19 cellular contexts compared by ENCODE assay signal in genomic region chr17:6072157-6072556, GRCh38. TPM values are rescaled to one million over a fixed set of nuclear protein-coding genes. Genes with fewer than 3 reads are reported as not detected.
A peak's percentile ranks its signal among the peaks of the same experiment; 100 is the strongest.
DNase-seq lines count a peak whose midpoint lies in the region; ATAC-seq and TF ChIP-seq lines count a peak whose summit lies in the region.
"Had no signal": no experiment of that assay in that cellular context is flagged by ENCODE, and none has a peak within 500 bp of the region (broad histone marks: within the 10 kb centered on the region; RNA-seq: fewer than 3 reads in every experiment).

No MANE protein-coding gene starts in this region.

- peaks cover 51% of the 10 kb centered on the region for H3K4me1 ChIP-seq in SJCRH30

- H3K9me3 ChIP-seq in SJCRH30 (replicated peaks): no peaks in the 10 kb centered on the region

- ATAC-seq in activated CD4-positive, CD25-positive, alpha-beta regulatory T cell treated with anti-CD3 and anti-CD28 coated beads, Interleukin-2, amount 50 U/mL, for 24 hours: no peak
- no peak for ATAC-seq in GM21825 (IDR thresholded peaks at IDR 0.05; ENCODE audit: unreplicated experiment)
- ATAC-seq: activated CD8-positive, alpha-beta T cell treated with anti-CD3 and anti-CD28 coated beads, Interleukin-2, amount 10 ng/mL, durations not matched to agents 7 days and 5 days; activated T-cell treated with anti-CD3 and anti-CD28 coated beads, Interleukin-2, amount 50 U/mL, for 72 hours; K562; naive thymus-derived CD4-positive, alpha-beta T cell; stimulated activated naive CD8-positive, alpha-beta T cell treated with anti-CD3 and anti-CD28 coated beads, Interleukin-15, amount 100 ng/mL, for 72 hours had no signal

- TF ChIP-seq CTCF in fibroblast of mammary gland (conservative IDR thresholded peaks at IDR 0.05; ENCODE audit: control insufficient read depth, insufficient read depth, low read depth, low read length): no peak

- H3K4me3 ChIP-seq in SJCRH30: peak overlapping the region; percentile 86
- no peak overlapping the region for H3K4me3 ChIP-seq in fibroblast of mammary gland (ENCODE audit: control insufficient read depth, low read depth, low read length)
- H3K4me3 ChIP-seq in skeletal muscle cell (ENCODE audit: low read depth, low read length): peak overlapping the region; percentile 7
- H3K4me3 ChIP-seq: cardiac muscle cell, K562 had no signal

- DNase-seq in EL: peak; percentile 47
- no peak for DNase-seq in SJCRH30
- DNase-seq in fibroblast of mammary gland (ENCODE audit: low read depth): peak; percentile 8
- DNase-seq in skeletal muscle cell (ENCODE audit: low read depth): no peak
- DNase-seq in NCI-H1436 treated with DMSO at 0.1 percent for 48 hours (lab: John Stamatoyannopoulos, UW): no peak
- no peak for DNase-seq in NCI-H748 treated with DMSO at 0.1 percent for 48 hours (lab: John Stamatoyannopoulos, UW)
- DNase-seq: activated CD8-positive, alpha-beta T cell treated with anti-CD3 and anti-CD28 coated beads, Interleukin-2, amount 10 ng/mL, durations not matched to agents 7 days and 5 days; activated naive CD8-positive, alpha-beta T cell treated with anti-CD3 and anti-CD28 coated beads for 36 hours; activated T-cell treated with anti-CD3 and anti-CD28 coated beads, Interleukin-2, amount 50 U/mL, for 72 hours; effector CD4-positive, alpha-beta T cell; foreskin melanocyte; naive thymus-derived CD4-positive, alpha-beta T cell; NCI-H1092 treated with DMSO at 0.1 percent for 48 hours; NCI-H69; stimulated activated naive CD8-positive, alpha-beta T cell treated with anti-CD3 and anti-CD28 coated beads, Interleukin-15, amount 100 ng/mL, for 72 hours had no signal

- H3K27ac ChIP-seq in SJCRH30: peak overlapping the region; percentile 83
- H3K27ac ChIP-seq: cardiac muscle cell had no signal

- peaks cover 12% of the 10 kb centered on the region; the same call in 1 of the 2 replicates for H3K36me3 ChIP-seq in SJCRH30
- H3K36me3 ChIP-seq: cardiac muscle cell had no signal

- H3K27me3 ChIP-seq in SJCRH30: no peaks in the 10 kb centered on the region

RNA-seq across cellular contexts. Expression of gene WSCD1, which starts 2.0 kb away (rescaled TPM):
- 99.1 and 101 TPM in 2 replicates for total RNA-seq in SJCRH30 (2014; rRNA removed; shearing (Covaris generic))
- total RNA-seq: activated CD8-positive, alpha-beta T cell treated with anti-CD3 and anti-CD28 coated beads, Interleukin-2, amount 10 ng/mL, durations not matched to agents 7 days and 5 days; K562 had no signal

Comparison
In these comparisons a context has a peak if more than half of its experiments do, and no peak if none do; other contexts are left out.
1. DNase-seq: peak in EL (single experiment) and fibroblast of mammary gland (single experiment); none in SJCRH30 (0 of 2), skeletal muscle cell (single experiment), NCI-H1436 treated with DMSO at 0.1 percent for 48 hours (single experiment) and NCI-H748 treated with DMSO at 0.1 percent for 48 hours (single experiment).